In the genomic region with DNA sequence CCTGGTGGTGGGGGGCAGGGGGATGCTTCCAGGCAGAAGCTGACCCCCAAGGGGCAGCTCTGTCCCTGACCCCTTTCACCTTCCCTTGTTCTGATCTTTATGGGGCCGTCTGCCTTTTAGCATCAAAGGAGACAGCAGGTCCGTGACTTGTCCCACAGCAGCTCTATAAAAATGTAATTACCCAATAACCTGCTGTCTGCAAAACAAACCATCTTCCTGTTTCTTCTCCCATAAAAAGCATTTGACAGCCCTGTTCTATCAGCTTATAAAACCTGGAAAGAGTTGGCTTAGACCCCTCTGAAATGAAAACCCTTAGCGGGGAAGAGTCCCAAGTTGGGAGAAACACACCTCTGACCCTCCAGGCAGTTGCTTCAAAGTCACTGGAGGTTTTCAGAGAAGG, we compare ENCODE assay signal across 31 cellular contexts.
"Had no signal": no experiment of that assay in that cellular context is flagged by ENCODE, and none has a peak within 500 bp of the region (broad histone marks: within the 10 kb centered on the region; RNA-seq: fewer than 3 reads in every experiment).

No MANE protein-coding gene starts in this region.

- H3K27ac ChIP-seq: neural progenitor cell, ovary, parathyroid adenoma, psoas muscle, right lobe of liver, sigmoid colon, spleen, suprapubic skin, testis, tibial artery, transverse colon, upper lobe of right lung, uterus had no signal

- H3K9me3 Mint-ChIP-seq: natural killer cell; nephron; neural progenitor cell; stimulated activated memory B cell treated with anti-CD40 and anti-IgM and Interleukin-4, amounts not matched to agents 10 μg/mL and 1 μg/mL and 100 μg/mL, for 72 hours; stimulated activated naive CD8-positive, alpha-beta T cell treated with anti-CD3 and anti-CD28 coated beads, Interleukin-15, amount 100 ng/mL, for 72 hours; type B pancreatic cell had no signal

- H3K36me3 Mint-ChIP-seq: natural killer cell; neural progenitor cell; stimulated activated memory B cell treated with anti-CD40 and anti-IgM and Interleukin-4, amounts not matched to agents 10 μg/mL and 1 μg/mL and 100 μg/mL, for 72 hours; type B pancreatic cell had no signal

- H3K4me1 Mint-ChIP-seq: natural killer cell; neural progenitor cell; stimulated activated memory B cell treated with anti-CD40 and anti-IgM and Interleukin-4, amounts not matched to agents 10 μg/mL and 1 μg/mL and 100 μg/mL, for 72 hours; stimulated activated naive CD8-positive, alpha-beta T cell treated with anti-CD3 and anti-CD28 coated beads, Interleukin-15, amount 100 ng/mL, for 72 hours had no signal

- H2AFZ ChIP-seq: neural progenitor cell, parathyroid adenoma had no signal

- H3K27me3 ChIP-seq: neural progenitor cell, ovary, right lobe of liver, sigmoid colon, suprapubic skin, testis, uterus had no signal

- H3K4me3 Mint-ChIP-seq: natural killer cell; nephron; neural progenitor cell; stimulated activated memory B cell treated with anti-CD40 and anti-IgM and Interleukin-4, amounts not matched to agents 10 μg/mL and 1 μg/mL and 100 μg/mL, for 72 hours; stimulated activated naive CD8-positive, alpha-beta T cell treated with anti-CD3 and anti-CD28 coated beads, Interleukin-15, amount 100 ng/mL, for 72 hours; type B pancreatic cell had no signal

- H3K4me2 ChIP-seq: neural progenitor cell had no signal

- H3K4me3 ChIP-seq: neural progenitor cell, ovary, psoas muscle, right lobe of liver, sigmoid colon, spleen, suprapubic skin, testis, tibial artery, transverse colon, upper lobe of right lung, uterus had no signal

- ATAC-seq: natural killer cell; psoas muscle; right cardiac atrium; right lobe of liver; stimulated activated memory B cell treated with anti-CD40 and anti-IgM and Interleukin-4, amounts not matched to agents 10 μg/mL and 1 μg/mL and 100 μg/mL, for 72 hours; stimulated activated naive CD8-positive, alpha-beta T cell treated with anti-CD3 and anti-CD28 coated beads, Interleukin-15, amount 100 ng/mL, for 72 hours; stimulated activated naive CD8-positive, alpha-beta T cell treated with anti-CD3 and anti-CD28 coated beads, Interleukin-15, Interleukin-2, amounts not matched to agents 100 U/mL and 50 U/mL, for 24 hours; upper lobe of right lung had no signal

- H3K36me3 ChIP-seq: neural progenitor cell, ovary, right lobe of liver, sigmoid colon, spleen, suprapubic skin, tibial artery, transverse colon, upper lobe of right lung, uterus had no signal

- H3K27me3 Mint-ChIP-seq: type B pancreatic cell had no signal

- H3K79me2 ChIP-seq: parathyroid adenoma had no signal

- H3K4me1 ChIP-seq: neural progenitor cell, parathyroid adenoma, right lobe of liver, sigmoid colon, spleen, suprapubic skin, testis, tibial artery, upper lobe of right lung, uterus had no signal

- H3K9ac ChIP-seq: neural progenitor cell, parathyroid adenoma had no signal

- H3K9me3 ChIP-seq: ovary, psoas muscle, right lobe of liver, sigmoid colon, spleen, suprapubic skin, testis, tibial artery, transverse colon, upper lobe of right lung had no signal

- DNase-seq: natural killer cell; occipital lobe; ovary; posterior cingulate gyrus; psoas muscle; right cardiac atrium; right lobe of liver; sigmoid colon; small intestine; spleen; stimulated activated CD4-positive, alpha-beta T cell treated with anti-CD3 and anti-CD28 coated beads, Interleukin-12 subunit alpha, Interleukin-12 subunit beta, amount 100 ng/mL, for 4 hours; stimulated activated CD4-positive, alpha-beta T cell treated with anti-CD3 and anti-CD28 coated beads, Interleukin-1b, Interleukin-23, amount 100 ng/mL, for 48 hours; stimulated activated CD4-positive, alpha-beta T cell treated with anti-CD3 and anti-CD28 coated beads, Interleukin-4, amount 100 ng/mL, for 1 hour; stimulated activated CD4-positive, alpha-beta T cell treated with anti-CD3 and anti-CD28 coated beads, Interleukin-4, amount 100 ng/mL, for 4 hours; stimulated activated CD8-positive, alpha-beta memory T cell treated with anti-CD3 and anti-CD28 coated beads, Interleukin-4, amount 100 ng/mL, for 48 hours; stimulated activated naive CD4-positive, alpha-beta T cell; stimulated activated naive CD8-positive, alpha-beta T cell treated with anti-CD3 and anti-CD28 coated beads, Interleukin-15, amount 100 ng/mL, for 72 hours; stimulated activated naive CD8-positive, alpha-beta T cell treated with anti-CD3 and anti-CD28 coated beads, Interleukin-15, Interleukin-2, amounts not matched to agents 100 U/mL and 50 U/mL, for 24 hours; substantia nigra; testis; tibial artery; transverse colon; upper lobe of right lung; uterus had no signal

- H3K27ac Mint-ChIP-seq: natural killer cell; nephron; neural progenitor cell; progenitor cell of endocrine pancreas; stimulated activated memory B cell treated with anti-CD40 and anti-IgM and Interleukin-4, amounts not matched to agents 10 μg/mL and 1 μg/mL and 100 μg/mL, for 72 hours; stimulated activated naive CD8-positive, alpha-beta T cell treated with anti-CD3 and anti-CD28 coated beads, Interleukin-15, amount 100 ng/mL, for 72 hours; type B pancreatic cell had no signal
